1 cellular context compared by ENCODE assay signal in the genomic region with DNA sequence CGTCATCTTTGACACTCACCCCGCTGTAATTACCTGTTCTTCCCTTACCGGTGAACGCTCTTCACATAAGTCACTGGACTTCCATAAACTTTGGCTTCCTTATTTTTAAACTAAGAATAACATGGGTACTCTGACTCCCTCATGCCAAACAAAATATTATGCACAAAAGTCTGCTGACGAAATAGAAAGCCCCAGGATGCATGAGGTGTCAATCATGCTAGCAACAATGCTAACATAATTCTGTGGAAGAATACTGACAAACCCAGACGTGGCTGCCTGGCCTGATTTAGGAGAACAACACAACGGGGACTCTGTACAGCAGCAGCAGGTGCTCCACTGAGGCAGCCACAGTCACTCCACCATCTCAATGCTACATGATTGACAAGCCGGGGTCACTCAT.
A peak's percentile ranks its signal among the peaks of the same experiment; 100 is the strongest.
TF ChIP-seq lines count a peak whose summit lies in the region.

No MANE protein-coding gene starts in this region.

TF ChIP-seq in HEK293T, 16 proteins besides CTCF, POLR2A, EP300 and RAD21 (continued from another document):
- TF ChIP-seq PKNOX1 (IDR thresholded peaks at IDR 0.05), result peak; percentile 55; the same call in 1 of the 2 replicates
- TF ChIP-seq BHLHE40 (IDR thresholded peaks at IDR 0.05; ENCODE audit: borderline replicate concordance), result no peak
